Comparison of ENCODE assay signal across 10 cellular contexts in the genomic region with DNA sequence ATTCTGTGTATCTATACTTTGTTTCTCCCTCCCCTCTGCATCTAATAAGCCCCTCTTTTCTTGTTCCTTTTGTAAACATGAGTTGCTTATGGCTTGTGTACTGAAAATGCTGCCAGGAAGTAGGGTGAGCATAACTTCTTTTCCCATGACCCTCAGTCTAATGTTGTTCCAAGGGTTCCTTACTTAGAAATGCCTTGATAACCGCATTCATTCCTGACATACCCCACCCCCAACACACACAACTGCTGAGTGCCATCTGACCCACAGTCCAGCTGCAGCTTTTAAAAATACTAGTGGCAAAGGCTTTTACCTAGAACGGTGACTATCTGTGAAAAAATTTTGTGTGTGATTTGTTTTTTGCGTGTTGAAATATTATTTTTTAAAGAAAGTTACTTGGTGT. TPM values are rescaled to one million over a fixed set of nuclear protein-coding genes. Genes with fewer than 3 reads are reported as not detected.
DNase-seq lines count a peak whose midpoint lies in the region; ATAC-seq and TF ChIP-seq lines count a peak whose summit lies in the region.
"Had no signal": no experiment of that assay in that cellular context is flagged by ENCODE, and none has a peak within 500 bp of the region (broad histone marks: within the 10 kb centered on the region; RNA-seq: fewer than 3 reads in every experiment).

No MANE protein-coding gene starts in this region.

- BruUV-seq in Panc1 (replicated peaks; lab: Mats Ljungman, UMichigan): no TSS peak

- TF ChIP-seq EP300 in suprapubic skin (IDR thresholded peaks at IDR 0.05): no peak

- H3K9me3 ChIP-seq in Panc1 (ENCODE audit: control insufficient read depth, insufficient read depth, low read depth, low read length): no peaks in the 10 kb centered on the region
- peaks cover 0 to 4% of the 10 kb centered on the region in 2 donors for H3K9me3 ChIP-seq in neuronal stem cell (replicated peaks in 1 of 2; ENCODE audit: control insufficient read depth in 2 of 2, insufficient read depth in 1 of 2, low read depth in 1 of 2, low read length in 2 of 2)
- H3K9me3 ChIP-seq in suprapubic skin: no peaks in the 10 kb centered on the region
- no peaks in the 10 kb centered on the region for H3K9me3 ChIP-seq in WERI-Rb-1 (ENCODE audit: severe bottlenecking)
- H3K9me3 ChIP-seq: ovary had no signal

- H3K14ac ChIP-seq in neuronal stem cell (ENCODE audit: low read length): no peak overlapping the region

- peak overlapping the region; percentile 77 for H2AFZ ChIP-seq in neuronal stem cell (ENCODE audit: low read length)

- intact Hi-C loops in Panc1 (cut with micrococcal nuclease; ENCODE audit: unreplicated experiment) (no loop called here), head of caudate nucleus (cut with DNase I) (no loop called here)

- H4K91ac ChIP-seq in neuronal stem cell (ENCODE audit: low read depth, low read length, poor library complexity): no peak overlapping the region

- H3K9ac ChIP-seq in neuronal stem cell (ENCODE audit: low read depth, low read length, poor library complexity): no peak overlapping the region

- H2BK120ac ChIP-seq in neuronal stem cell (ENCODE audit: low read depth, low read length): no peak overlapping the region

- no peak overlapping the region for H3K4ac ChIP-seq in neuronal stem cell (ENCODE audit: low read length)

- peak overlapping the region; percentile 49; the same call in 1 of the 2 replicates for H3K27ac ChIP-seq in Panc1 (ENCODE audit: low read length)
- no peak overlapping the region for H3K27ac ChIP-seq in neuronal stem cell (replicated peaks; ENCODE audit: low read length)
- H3K27ac ChIP-seq in suprapubic skin: no peak overlapping the region
- no peak overlapping the region for H3K27ac ChIP-seq in WERI-Rb-1

- DNase-seq in AG10803 (ENCODE audit: low read depth) (peak; percentile 78), Panc1 (ENCODE audit: low read depth, low spot score) (peak; percentile 64), fibroblast of the aortic adventitia (ENCODE audit: low read depth) (peak; percentile 73), neuronal stem cell (ENCODE audit: low spot score) (no peak), suprapubic skin (ENCODE audit: low spot score in 2 of 2) (no peak), WERI-Rb-1 (no peak), head of caudate nucleus (no peak)
- DNase-seq in activated CD8-positive, alpha-beta memory T cell treated with anti-CD3 and anti-CD28 coated beads, Interleukin-2, amount 50 U/mL, for 4 hours: no peak
- DNase-seq: activated CD4-positive, alpha-beta T cell treated with anti-CD3 and anti-CD28 coated beads, Interleukin-2, amount 10 ng/mL, durations not matched to agents 24 days and 14 days had no signal

- H4K8ac ChIP-seq in neuronal stem cell (ENCODE audit: low read depth, low read length): no peak overlapping the region

- in situ Hi-C loops in Panc1 (cut with HindIII; ENCODE audit: low pct_unique_long_range_greater_than_20kb, low sequenced_read_pairs): no loop called here

- H3K36me3 ChIP-seq in Panc1 (ENCODE audit: control insufficient read depth, insufficient read depth, low read length): no peaks in the 10 kb centered on the region
- no peaks in the 10 kb centered on the region for H3K36me3 ChIP-seq in neuronal stem cell (replicated peaks in 1 of 2; ENCODE audit: control insufficient read depth in 2 of 2, insufficient read depth in 2 of 2, low read length in 2 of 2)
- H3K36me3 ChIP-seq in suprapubic skin: no peaks in the 10 kb centered on the region
- no peaks in the 10 kb centered on the region for H3K36me3 ChIP-seq in WERI-Rb-1
- H3K36me3 ChIP-seq: ovary had no signal

- no peak overlapping the region for H3K4me2 ChIP-seq in neuronal stem cell (ENCODE audit: insufficient read depth, low read length, poor library complexity, severe bottlenecking)

- no peaks in the 10 kb centered on the region for H3K27me3 ChIP-seq in Panc1 (ENCODE audit: control insufficient read depth, insufficient read depth, low read length)
- H3K27me3 ChIP-seq in neuronal stem cell (ENCODE audit: control insufficient read depth in 3 of 3, insufficient read depth in 3 of 3, low read depth in 1 of 3, low read length in 3 of 3): no peaks in the 10 kb centered on the region
- no peaks in the 10 kb centered on the region for H3K27me3 ChIP-seq in suprapubic skin
- no peaks in the 10 kb centered on the region for H3K27me3 ChIP-seq in WERI-Rb-1 (ENCODE audit: insufficient read depth, low read depth, severe bottlenecking)
- H3K27me3 ChIP-seq: ovary had no signal

- H2BK15ac ChIP-seq in neuronal stem cell (ENCODE audit: low read length): no peak overlapping the region

- H3K4me3 ChIP-seq in AG10803 (ENCODE audit: low read length): no peak overlapping the region
- no peak overlapping the region for H3K4me3 ChIP-seq in Panc1 (ENCODE audit: low read depth in 2 of 2, low read length in 2 of 2)
- no peak overlapping the region for H3K4me3 ChIP-seq in fibroblast of the aortic adventitia (ENCODE audit: low read depth, low read length)
- H3K4me3 ChIP-seq in neuronal stem cell (ENCODE audit: low read length in 2 of 2): no peak overlapping the region
- H3K4me3 ChIP-seq in suprapubic skin: no peak overlapping the region
- H3K4me3 ChIP-seq in WERI-Rb-1 (ENCODE audit: low read depth, low read length): no peak overlapping the region
- H3K4me3 ChIP-seq: ovary had no signal

- no peak overlapping the region for H3K18ac ChIP-seq in neuronal stem cell (ENCODE audit: low read length)

- CTCF ChIA-PET in Panc1 (lab: Charles Lee): no interaction called here

- TF ChIP-seq POLR2A in suprapubic skin (IDR thresholded peaks at IDR 0.05): no peak

- WGBS in neuronal stem cell (ENCODE audit: extremely low coverage in 2 of 2, insufficient read length in 2 of 2, insufficient replicate concordance in 1 of 2), 2 donors: no CpG with 5 or more reads among the region's 3 CpGs
- WGBS in suprapubic skin: 81% methylated on average over 3 of the region's 3 CpGs

- POLR2A ChIA-PET in Panc1 (lab: Charles Lee): no interaction called here

- no peak overlapping the region for H2AK5ac ChIP-seq in neuronal stem cell (ENCODE audit: low read depth, low read length)

- H3K23ac ChIP-seq in neuronal stem cell (ENCODE audit: low read depth, low read length, poor library complexity): no peak overlapping the region

- no peak overlapping the region for H2BK5ac ChIP-seq in neuronal stem cell (ENCODE audit: low read length)

- ATAC-seq in Panc1: peak; percentile 88

- H2BK12ac ChIP-seq in neuronal stem cell (ENCODE audit: low read length): no peak overlapping the region

- H3K4me1 ChIP-seq in Panc1 (ENCODE audit: control insufficient read depth, insufficient read depth, low read length) (peaks cover 37% of the 10 kb centered on the region), neuronal stem cell (ENCODE audit: control insufficient read depth in 2 of 2, insufficient read depth in 1 of 2, low read depth in 1 of 2, low read length in 2 of 2) (peaks cover 11 to 23% of the 10 kb centered on the region in 2 donors), suprapubic skin (peaks cover 16% of the 10 kb centered on the region)

- no peak for TF ChIP-seq CTCF in AG10803 (conservative IDR thresholded peaks at IDR 0.05; ENCODE audit: low read length)
- TF ChIP-seq CTCF in Panc1 (IDR thresholded peaks at IDR 0.05): no peak
- TF ChIP-seq CTCF in fibroblast of the aortic adventitia (IDR thresholded peaks at IDR 0.05; ENCODE audit: insufficient read depth, low read length): no peak
- TF ChIP-seq CTCF in suprapubic skin (IDR thresholded peaks at IDR 0.05): no peak
- no peak for TF ChIP-seq CTCF in WERI-Rb-1 (IDR thresholded peaks at IDR 0.05; ENCODE audit: low read depth, low read length)

- H3K79me1 ChIP-seq in neuronal stem cell (ENCODE audit: low read depth, low read length): no peaks in the 10 kb centered on the region

RNA-seq across cellular contexts. Expression of a gene that starts 52.5 kb away (rescaled TPM):
- 7.1 TPM for total RNA-seq in Panc1 (2021; ENCODE audit: unreplicated experiment)
- polyA plus RNA-seq in Panc1 (2012; ENCODE audit: insufficient read length): 4.4 TPM
- 12.6 and 21.1 TPM in 2 replicates for total RNA-seq in fibroblast of the aortic adventitia (ENCODE audit: low replicate concordance)
- 8.1 TPM for polyA plus RNA-seq in neuronal stem cell (2013, experiment 1 of 2)
- 8.0 TPM for polyA plus RNA-seq in neuronal stem cell (2013, experiment 2 of 2)
- total RNA-seq in suprapubic skin: 10 to 100 TPM; 12.4 to 18.4 (median 14.4) TPM
- total RNA-seq: activated CD4-positive, alpha-beta T cell treated with anti-CD3 and anti-CD28 coated beads, Interleukin-2, amount 10 ng/mL, durations not matched to agents 24 days and 14 days had no signal

Comparison
In these comparisons a context has a peak if more than half of its experiments do, and no peak if none do; other contexts are left out.
1. DNase-seq: peak in AG10803 (single experiment), Panc1 (single experiment) and fibroblast of the aortic adventitia (single experiment); none in neuronal stem cell (single experiment), suprapubic skin (0 of 2), activated CD8-positive, alpha-beta memory T cell treated with anti-CD3 and anti-CD28 coated beads, Interleukin-2, amount 50 U/mL, for 4 hours (single experiment), WERI-Rb-1 (single experiment) and head of caudate nucleus (0 of 42).